1 cellular context compared by ENCODE assay signal in the genomic region with DNA sequence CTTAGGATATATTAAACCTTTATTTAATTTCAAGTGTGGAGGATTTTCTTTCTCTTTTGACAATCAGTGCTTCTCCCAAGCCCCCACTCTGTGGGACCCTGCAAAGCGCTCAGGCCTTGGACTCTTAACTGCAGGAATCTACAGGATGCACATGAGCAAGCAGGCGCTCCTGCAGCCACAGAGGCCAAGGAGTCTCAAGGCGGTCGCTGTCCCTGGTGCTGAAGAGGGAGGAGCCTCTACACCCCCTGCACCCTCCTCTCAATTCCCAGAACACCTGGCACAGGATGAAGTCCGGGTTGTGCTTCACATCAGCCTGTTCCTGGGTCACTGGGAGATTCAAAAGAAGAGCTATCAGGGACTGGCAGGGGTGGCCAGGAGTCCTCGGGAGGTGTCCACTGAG.
TF ChIP-seq lines count a peak whose summit lies in the region.

No MANE protein-coding gene starts in this region.

TF ChIP-seq in GM12878, 131 proteins besides CTCF, POLR2A, EP300 and RAD21:
- TF ChIP-seq FOXM1 (IDR thresholded peaks at IDR 0.05; ENCODE audit: low read depth, low read length) (no peak), NFXL1 (IDR thresholded peaks at IDR 0.05; ENCODE audit: borderline replicate concordance) (no peak), SP1 (IDR thresholded peaks at IDR 0.05; ENCODE audit: low read depth, low read length) (no peak), ZZZ3 (IDR thresholded peaks at IDR 0.05; ENCODE audit: control insufficient read depth, insufficient read length, low read depth) (no peak)
- TF ChIP-seq, protein P1, sequence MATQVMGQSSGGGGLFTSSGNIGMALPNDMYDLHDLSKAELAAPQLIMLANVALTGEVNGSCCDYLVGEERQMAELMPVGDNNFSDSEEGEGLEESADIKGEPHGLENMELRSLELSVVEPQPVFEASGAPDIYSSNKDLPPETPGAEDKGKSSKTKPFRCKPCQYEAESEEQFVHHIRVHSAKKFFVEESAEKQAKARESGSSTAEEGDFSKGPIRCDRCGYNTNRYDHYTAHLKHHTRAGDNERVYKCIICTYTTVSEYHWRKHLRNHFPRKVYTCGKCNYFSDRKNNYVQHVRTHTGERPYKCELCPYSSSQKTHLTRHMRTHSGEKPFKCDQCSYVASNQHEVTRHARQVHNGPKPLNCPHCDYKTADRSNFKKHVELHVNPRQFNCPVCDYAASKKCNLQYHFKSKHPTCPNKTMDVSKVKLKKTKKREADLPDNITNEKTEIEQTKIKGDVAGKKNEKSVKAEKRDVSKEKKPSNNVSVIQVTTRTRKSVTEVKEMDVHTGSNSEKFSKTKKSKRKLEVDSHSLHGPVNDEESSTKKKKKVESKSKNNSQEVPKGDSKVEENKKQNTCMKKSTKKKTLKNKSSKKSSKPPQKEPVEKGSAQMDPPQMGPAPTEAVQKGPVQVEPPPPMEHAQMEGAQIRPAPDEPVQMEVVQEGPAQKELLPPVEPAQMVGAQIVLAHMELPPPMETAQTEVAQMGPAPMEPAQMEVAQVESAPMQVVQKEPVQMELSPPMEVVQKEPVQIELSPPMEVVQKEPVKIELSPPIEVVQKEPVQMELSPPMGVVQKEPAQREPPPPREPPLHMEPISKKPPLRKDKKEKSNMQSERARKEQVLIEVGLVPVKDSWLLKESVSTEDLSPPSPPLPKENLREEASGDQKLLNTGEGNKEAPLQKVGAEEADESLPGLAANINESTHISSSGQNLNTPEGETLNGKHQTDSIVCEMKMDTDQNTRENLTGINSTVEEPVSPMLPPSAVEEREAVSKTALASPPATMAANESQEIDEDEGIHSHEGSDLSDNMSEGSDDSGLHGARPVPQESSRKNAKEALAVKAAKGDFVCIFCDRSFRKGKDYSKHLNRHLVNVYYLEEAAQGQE (IDR thresholded peaks at IDR 0.05; ENCODE audit: low read depth, low read length): peak; percentile 79
